ENCODE assay signal across 21 cellular contexts in genomic region chr13:86757236-86757978, GRCh38.
DNase-seq lines count a peak whose midpoint lies in the region; ATAC-seq, FAIRE-seq and TF ChIP-seq lines count a peak whose summit lies in the region.
"Had no signal": no experiment of that assay in that cellular context is flagged by ENCODE, and none has a peak within 500 bp of the region (broad histone marks: within the 10 kb centered on the region; RNA-seq: fewer than 3 reads in every experiment).

No MANE protein-coding gene starts in this region.

- no peak for TF ChIP-seq CTCF in bronchial epithelial cell (IDR thresholded peaks at IDR 0.05; ENCODE audit: insufficient read depth, low read length, severe bottlenecking)
- TF ChIP-seq CTCF in smooth muscle cell (IDR thresholded peaks at IDR 0.05; ENCODE audit: borderline replicate concordance, insufficient read depth, poor library complexity, severe bottlenecking), result no peak

- no peak for FAIRE-seq in bronchial epithelial cell (lab: Jason Lieb, UNC)
- FAIRE-seq: GM12891, islet of Langerhans had no signal

- H3K9me3 ChIP-seq in smooth muscle cell (replicated peaks; ENCODE audit: low read depth), result no peaks in the 10 kb centered on the region

- no peaks in the 10 kb centered on the region for H3K79me2 ChIP-seq in smooth muscle cell (ENCODE audit: low read depth)
- H3K79me2 ChIP-seq: parathyroid adenoma had no signal

- DNase-seq in stimulated activated CD4-positive, alpha-beta T cell treated with anti-CD3 and anti-CD28 coated beads, Interleukin-15, amount 100 ng/mL, for 24 hours, result peak; percentile 9
- DNase-seq in stimulated activated CD4-positive, alpha-beta T cell treated with anti-CD3 and anti-CD28 coated beads, Interleukin-2, amount 100 ng/mL, for 48 hours, result no peak
- DNase-seq in T-cell, result peak in 26 of 34 experiments; percentile 4 to 52 (median 16)
- DNase-seq in bronchial epithelial cell (ENCODE audit: low read depth), result peak; percentile 48
- DNase-seq in stimulated activated CD8-positive, alpha-beta memory T cell treated with anti-CD3 and anti-CD28 coated beads, Interleukin-7, amount 100 ng/mL, for 1 hour (ENCODE audit: low read depth in 2 of 2), result peak; percentile 1 to 4
- DNase-seq in smooth muscle cell (lab: John Stamatoyannopoulos, UW; ENCODE audit: unreplicated experiment), result no peak
- no peak for DNase-seq in SHP77 treated with DMSO at 0.1 percent for 48 hours (lab: John Stamatoyannopoulos, UW)
- DNase-seq in HPDE6-E6E7 (ENCODE audit: extremely low spot score), result no peak
- DNase-seq: activated CD4-positive, alpha-beta T cell treated with anti-CD3 and anti-CD28 coated beads, Interleukin-2, amount 50 U/mL, for 48 hours; aorta; DMS79; effector CD4-positive, alpha-beta T cell; foreskin fibroblast; IMR-90; NCI-H1417; NCI-H446 treated with DMSO at 0.1 percent for 48 hours had no signal

- H3K36me3 Mint-ChIP-seq in T-cell, result no peaks in the 10 kb centered on the region
- H3K36me3 Mint-ChIP-seq: stimulated activated memory B cell treated with anti-CD40 and anti-IgM and Interleukin-4, amounts not matched to agents 10 μg/mL and 1 μg/mL and 100 μg/mL, for 72 hours had no signal

- H3K9me3 Mint-ChIP-seq in T-cell, result peaks cover 13 to 40% (median 27%) of the 10 kb centered on the region in 3 donors

- no peaks in the 10 kb centered on the region for H3K4me1 Mint-ChIP-seq in T-cell
- H3K4me1 Mint-ChIP-seq: stimulated activated memory B cell treated with anti-CD40 and anti-IgM and Interleukin-4, amounts not matched to agents 10 μg/mL and 1 μg/mL and 100 μg/mL, for 72 hours had no signal

- CTCF ChIA-PET in T-cell (lab: Charles Lee), result interaction anchor here in 1 of 2 donors (0.6 kb wide), 1 partner anchor 113 kb away, joined by 3 read pairs; no protein-coding TSS in a partner anchor

- no peaks in the 10 kb centered on the region for H3K36me3 ChIP-seq in bronchial epithelial cell (ENCODE audit: control insufficient read depth, insufficient read depth, low read length)
- no peaks in the 10 kb centered on the region for H3K36me3 ChIP-seq in smooth muscle cell (ENCODE audit: low read depth)

- no peaks in the 10 kb centered on the region for H4K20me1 ChIP-seq in smooth muscle cell (ENCODE audit: low read depth)

- no peaks in the 10 kb centered on the region for H3F3A ChIP-seq in smooth muscle cell (ENCODE audit: low read depth)

- no peak overlapping the region for H3K27ac ChIP-seq in smooth muscle cell (ENCODE audit: low read depth)
- H3K27ac ChIP-seq: parathyroid adenoma had no signal

- H3K27me3 ChIP-seq in bronchial epithelial cell (ENCODE audit: control insufficient read depth, insufficient read depth, low read length) (no peaks in the 10 kb centered on the region), smooth muscle cell (ENCODE audit: low read depth) (no peaks in the 10 kb centered on the region)

- H3K4me2 ChIP-seq in smooth muscle cell, result no peak overlapping the region

- peak overlapping the region; percentile 84 to 85 for H3K27ac Mint-ChIP-seq in T-cell
- H3K27ac Mint-ChIP-seq: stimulated activated memory B cell treated with anti-CD40 and anti-IgM and Interleukin-4, amounts not matched to agents 10 μg/mL and 1 μg/mL and 100 μg/mL, for 72 hours; T-helper 2 cell treated with Interferon-gamma antibody and Interleukin-4, amounts not matched to agents 5 μg/mL and 100 μg/mL, for 36 hours had no signal

- H3K9ac ChIP-seq in smooth muscle cell (ENCODE audit: low read depth), result no peak overlapping the region
- H3K9ac ChIP-seq: parathyroid adenoma had no signal

- no peaks in the 10 kb centered on the region for H3K27me3 Mint-ChIP-seq in T-cell
- H3K27me3 Mint-ChIP-seq: stimulated activated memory B cell treated with anti-CD40 and anti-IgM and Interleukin-4, amounts not matched to agents 10 μg/mL and 1 μg/mL and 100 μg/mL, for 72 hours had no signal

- ATAC-seq in T-cell (replicated peaks in 1 of 4), result peak; percentile 50 to 66 (median 60)
- ATAC-seq: stimulated activated memory B cell treated with anti-CD40 and anti-IgM and Interleukin-4, amounts not matched to agents 10 μg/mL and 1 μg/mL and 100 μg/mL, for 72 hours had no signal

- H3K4me3 ChIP-seq in bronchial epithelial cell (ENCODE audit: low read depth, low read length) (no peak overlapping the region), smooth muscle cell (no peak overlapping the region)

- 81% methylated on average over 9 of the region's 9 CpGs for WGBS in smooth muscle cell (ENCODE audit: low lambda C conversion rate)

- POLR2A ChIA-PET in T-cell (lab: Charles Lee), result no interaction called here

- no peaks in the 10 kb centered on the region for H3K4me1 ChIP-seq in smooth muscle cell (ENCODE audit: low read depth)
- H3K4me1 ChIP-seq: parathyroid adenoma had no signal

- H3K4me3 Mint-ChIP-seq in T-cell, result peak overlapping the region in 2 of 3 donors; percentile 26 to 42
- H3K4me3 Mint-ChIP-seq: stimulated activated memory B cell treated with anti-CD40 and anti-IgM and Interleukin-4, amounts not matched to agents 10 μg/mL and 1 μg/mL and 100 μg/mL, for 72 hours; T-helper 2 cell treated with Interferon-gamma antibody and Interleukin-4, amounts not matched to agents 5 μg/mL and 100 μg/mL, for 36 hours had no signal

- no peak overlapping the region for H2AFZ ChIP-seq in smooth muscle cell (ENCODE audit: low read depth)
- H2AFZ ChIP-seq: parathyroid adenoma had no signal

Comparison
In these comparisons a context has a peak if more than half of its experiments do, and no peak if none do; other contexts are left out.
1. DNase-seq: peak in stimulated activated CD4-positive, alpha-beta T cell treated with anti-CD3 and anti-CD28 coated beads, Interleukin-15, amount 100 ng/mL, for 24 hours (single experiment), T-cell (26 of 34), bronchial epithelial cell (single experiment) and stimulated activated CD8-positive, alpha-beta memory T cell treated with anti-CD3 and anti-CD28 coated beads, Interleukin-7, amount 100 ng/mL, for 1 hour (2 of 2); none in stimulated activated CD4-positive, alpha-beta T cell treated with anti-CD3 and anti-CD28 coated beads, Interleukin-2, amount 100 ng/mL, for 48 hours (0 of 2), smooth muscle cell (single experiment), SHP77 treated with DMSO at 0.1 percent for 48 hours (single experiment) and HPDE6-E6E7 (single experiment).